Comparison of ENCODE assay signal across 3 cellular contexts in genomic region chr11:131198646-131199285, GRCh38.
A peak's percentile ranks its signal among the peaks of the same experiment; 100 is the strongest.
TF ChIP-seq lines count a peak whose summit lies in the region.

No MANE protein-coding gene starts in this region.

TF ChIP-seq in SK-N-SH, 30 proteins besides CTCF, POLR2A, EP300 and RAD21:
- TF ChIP-seq USF1 (IDR thresholded peaks at IDR 0.05; ENCODE audit: borderline replicate concordance, low read depth), result no peak
- no peak for TF ChIP-seq RXRA (IDR thresholded peaks at IDR 0.05; ENCODE audit: borderline replicate concordance, low read depth)
- no peak for TF ChIP-seq NRF1 (IDR thresholded peaks at IDR 0.05; ENCODE audit: low read depth, low read length)
- 0 out of 2 replicates have a peak, but pooled peaks have one; percentile 6 for TF ChIP-seq GATA2 (CRISPR knock-in tag; IDR thresholded peaks at IDR 0.05)
- peak; percentile 21; the same call in 1 of the 2 replicates for TF ChIP-seq FOXJ3 (CRISPR knock-in tag; IDR thresholded peaks at IDR 0.05)

TF ChIP-seq in SK-N-SH treated with all-trans-retinoic acid at 6 μM for 48 hours, 23 proteins besides CTCF, POLR2A, EP300 and RAD21 (continued from another document):
- no peak for TF ChIP-seq ZFP30 (CRISPR knock-in tag; IDR thresholded peaks at IDR 0.05)
- TF ChIP-seq ESRRG (CRISPR knock-in tag; IDR thresholded peaks at IDR 0.05), result no peak
- no peak for TF ChIP-seq PATZ1 (CRISPR knock-in tag; IDR thresholded peaks at IDR 0.05; ENCODE audit: borderline replicate concordance)
- no peak for TF ChIP-seq ZFP3 (CRISPR knock-in tag; IDR thresholded peaks at IDR 0.05)
- TF ChIP-seq TCF4 (CRISPR knock-in tag; IDR thresholded peaks at IDR 0.05; ENCODE audit: borderline replicate concordance), result no peak
- no peak for TF ChIP-seq CREB5 (CRISPR knock-in tag; IDR thresholded peaks at IDR 0.05; ENCODE audit: low read depth)
- TF ChIP-seq ZNF8 (CRISPR knock-in tag; IDR thresholded peaks at IDR 0.05), result no peak
- TF ChIP-seq ISL1 (CRISPR knock-in tag; IDR thresholded peaks at IDR 0.05), result no peak

TF ChIP-seq in H1, 55 proteins besides CTCF, POLR2A, EP300 and RAD21:
- TF ChIP-seq CHD7 (IDR thresholded peaks at IDR 0.05; ENCODE audit: insufficient replicate concordance, low read length) (no peak), NANOG (IDR thresholded peaks at IDR 0.05; ENCODE audit: insufficient read depth, low read depth, low read length, poor library complexity, severe bottlenecking) (no peak), TCF12 (IDR thresholded peaks at IDR 0.05; ENCODE audit: low read depth, low read length) (no peak), FOSL1 (IDR thresholded peaks at IDR 0.05; ENCODE audit: insufficient read depth, low read depth, low read length) (no peak), CTBP2 (IDR thresholded peaks at IDR 0.05; ENCODE audit: borderline replicate concordance, insufficient read depth, insufficient read length, low read length) (no peak), KDM5A (IDR thresholded peaks at IDR 0.05; ENCODE audit: low read length) (no peak), POLR2AphosphoS5 (IDR thresholded peaks at IDR 0.05; ENCODE audit: low read depth, low read length) (no peak)
